ENCODE assay signal across 18 cellular contexts in the genomic region with DNA sequence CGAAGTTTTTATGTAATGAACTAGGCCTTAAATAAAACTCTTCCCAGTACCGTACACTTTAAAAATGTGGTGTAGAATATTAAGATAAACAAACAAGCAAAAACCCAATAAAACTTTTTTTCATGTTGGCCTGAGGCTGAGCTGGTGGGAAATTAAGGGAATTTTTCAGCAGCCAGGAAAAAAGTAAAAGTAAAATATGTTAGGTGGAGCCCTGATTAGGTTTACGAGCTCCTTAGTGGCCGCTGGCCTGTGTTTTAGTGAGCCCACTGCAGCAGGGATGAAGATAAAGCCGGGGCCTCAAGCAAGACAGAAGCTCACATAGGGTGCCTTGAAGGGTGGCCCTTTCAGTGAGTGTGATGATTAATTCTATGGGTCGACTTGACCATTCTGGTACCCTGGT. TPM values are rescaled to one million over a fixed set of nuclear protein-coding genes. Genes with fewer than 3 reads are reported as not detected.
"Had no signal": no experiment of that assay in that cellular context is flagged by ENCODE, and none has a peak within 500 bp of the region (broad histone marks: within the 10 kb centered on the region; RNA-seq: fewer than 3 reads in every experiment).

No MANE protein-coding gene starts in this region.

- H3K9me3 Mint-ChIP-seq: activated CD4-positive, alpha-beta T cell treated with anti-CD3 and anti-CD28 coated beads, Interleukin-2, amount 10 ng/mL, durations not matched to agents 24 days and 14 days; activated naive CD4-positive, alpha-beta T cell treated with anti-CD3 and anti-CD28 coated beads for 36 hours; activated T-cell treated with anti-CD3 and anti-CD28 coated beads, Interleukin-2, amount 50 U/mL, for 4 hours; activated T-helper 17 cell treated with anti-CD3 and anti-CD28 coated beads, Interleukin-2, amount 50 U/mL, for 72 hours; T-helper 1 cell treated with Interleukin-12 subunit alpha and Interleukin-12 subunit beta and Interleukin-4 antibody, amounts not matched to agents 30 μg/mL and 1 μg/mL, for 36 hours had no signal

- H3K36me3 ChIP-seq: cardiac muscle cell had no signal

- H3K27ac ChIP-seq: cardiac muscle cell had no signal

- DNase-seq: activated B cell treated with CpG ODN at 0.5 μM for 24 hours; activated CD4-positive, alpha-beta T cell treated with anti-CD3 and anti-CD28 coated beads for 1 hour; activated CD4-positive, alpha-beta T cell treated with anti-CD3 and anti-CD28 coated beads, Interleukin-2, amount 10 ng/mL, durations not matched to agents 24 days and 14 days; activated CD4-positive, alpha-beta T cell treated with anti-CD3 and anti-CD28 coated beads, Interleukin-2, amount 50 U/mL, for 48 hours; activated gamma-delta T cell; activated naive CD4-positive, alpha-beta T cell treated with anti-CD3 and anti-CD28 coated beads for 36 hours; activated T-cell treated with anti-CD3 and anti-CD28 coated beads, Interleukin-2, amount 50 U/mL, for 4 hours; cerebellar nuclear complex; Kasumi-1; NCI-H1048; NCI-H1930; SHP77 treated with DMSO at 0.1 percent for 48 hours had no signal

- H3K27ac Mint-ChIP-seq: activated B cell treated with CpG ODN at 0.5 μM for 24 hours; activated CD4-positive, alpha-beta T cell treated with anti-CD3 and anti-CD28 coated beads, Interleukin-2, amount 10 ng/mL, durations not matched to agents 24 days and 14 days; activated naive CD4-positive, alpha-beta T cell treated with anti-CD3 and anti-CD28 coated beads for 36 hours; activated naive CD8-positive, alpha-beta T cell; activated T-helper 17 cell treated with anti-CD3 and anti-CD28 coated beads, Interleukin-2, amount 50 U/mL, for 72 hours; T-helper 1 cell treated with Interleukin-12 subunit alpha and Interleukin-12 subunit beta and Interleukin-4 antibody, amounts not matched to agents 30 μg/mL and 1 μg/mL, for 36 hours had no signal

- H3K27me3 ChIP-seq: cardiac muscle cell had no signal

- H3K36me3 Mint-ChIP-seq: brain had no signal

- H3K4me3 ChIP-seq: cardiac muscle cell had no signal

- H3K27me3 Mint-ChIP-seq: activated naive CD8-positive, alpha-beta T cell had no signal

- H3K4me3 Mint-ChIP-seq: activated B cell treated with CpG ODN at 0.5 μM for 24 hours; activated CD4-positive, alpha-beta T cell treated with anti-CD3 and anti-CD28 coated beads, Interleukin-2, amount 10 ng/mL, durations not matched to agents 24 days and 14 days; activated naive CD4-positive, alpha-beta T cell treated with anti-CD3 and anti-CD28 coated beads for 36 hours; activated naive CD8-positive, alpha-beta T cell; activated T-cell treated with anti-CD3 and anti-CD28 coated beads, Interleukin-2, amount 50 U/mL, for 4 hours; activated T-helper 17 cell treated with anti-CD3 and anti-CD28 coated beads, Interleukin-2, amount 50 U/mL, for 72 hours; T-helper 1 cell treated with Interleukin-12 subunit alpha and Interleukin-12 subunit beta and Interleukin-4 antibody, amounts not matched to agents 30 μg/mL and 1 μg/mL, for 36 hours had no signal

RNA-seq across cellular contexts. Expression of gene ARL14, which starts 16.1 kb away (rescaled TPM):
- total RNA-seq: activated CD4-positive, alpha-beta T cell treated with anti-CD3 and anti-CD28 coated beads, Interleukin-2, amount 10 ng/mL, durations not matched to agents 24 days and 14 days; activated naive CD4-positive, alpha-beta T cell treated with anti-CD3 and anti-CD28 coated beads for 36 hours; activated T-cell treated with anti-CD3 and anti-CD28 coated beads, Interleukin-2, amount 50 U/mL, for 4 hours; activated T-helper 17 cell treated with anti-CD3 and anti-CD28 coated beads, Interleukin-2, amount 50 U/mL, for 72 hours; cardiac muscle cell; SK-MEL-5 had no signal
- polyA plus RNA-seq: cardiac muscle cell had no signal
